1 cellular context compared by ENCODE assay signal in genomic region chr9:129458663-129459549, GRCh38.
TF ChIP-seq lines count a peak whose summit lies in the region.

No MANE protein-coding gene starts in this region.

TF ChIP-seq in WTC11, 78 proteins besides CTCF, POLR2A, EP300 and RAD21 (continued from another document):
- TF ChIP-seq, protein P1, sequence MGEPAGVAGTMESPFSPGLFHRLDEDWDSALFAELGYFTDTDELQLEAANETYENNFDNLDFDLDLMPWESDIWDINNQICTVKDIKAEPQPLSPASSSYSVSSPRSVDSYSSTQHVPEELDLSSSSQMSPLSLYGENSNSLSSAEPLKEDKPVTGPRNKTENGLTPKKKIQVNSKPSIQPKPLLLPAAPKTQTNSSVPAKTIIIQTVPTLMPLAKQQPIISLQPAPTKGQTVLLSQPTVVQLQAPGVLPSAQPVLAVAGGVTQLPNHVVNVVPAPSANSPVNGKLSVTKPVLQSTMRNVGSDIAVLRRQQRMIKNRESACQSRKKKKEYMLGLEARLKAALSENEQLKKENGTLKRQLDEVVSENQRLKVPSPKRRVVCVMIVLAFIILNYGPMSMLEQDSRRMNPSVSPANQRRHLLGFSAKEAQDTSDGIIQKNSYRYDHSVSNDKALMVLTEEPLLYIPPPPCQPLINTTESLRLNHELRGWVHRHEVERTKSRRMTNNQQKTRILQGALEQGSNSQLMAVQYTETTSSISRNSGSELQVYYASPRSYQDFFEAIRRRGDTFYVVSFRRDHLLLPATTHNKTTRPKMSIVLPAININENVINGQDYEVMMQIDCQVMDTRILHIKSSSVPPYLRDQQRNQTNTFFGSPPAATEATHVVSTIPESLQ (CRISPR knock-in tag; IDR thresholded peaks at IDR 0.05) = no peak
- no peak for TF ChIP-seq E2F4 (CRISPR knock-in tag; IDR thresholded peaks at IDR 0.05; ENCODE audit: borderline replicate concordance, low read depth)
- no peak for TF ChIP-seq NR3C1 (CRISPR knock-in tag; conservative IDR thresholded peaks at IDR 0.05; ENCODE audit: low read depth)
- 0 out of 2 replicates have a peak, but pooled peaks have one; percentile 27 for TF ChIP-seq GABPB1 (CRISPR knock-in tag; IDR thresholded peaks at IDR 0.05)
